1 cellular context compared by ENCODE assay signal in genomic region chr1:100038401-100039306, GRCh38.
A peak's percentile ranks its signal among the peaks of the same experiment; 100 is the strongest.
TF ChIP-seq lines count a peak whose summit lies in the region.

No MANE protein-coding gene starts in this region.

TF ChIP-seq in K562, 482 proteins besides CTCF, POLR2A, EP300 and RAD21 (continued from another document and continues in another):
- TF ChIP-seq, protein P1, sequence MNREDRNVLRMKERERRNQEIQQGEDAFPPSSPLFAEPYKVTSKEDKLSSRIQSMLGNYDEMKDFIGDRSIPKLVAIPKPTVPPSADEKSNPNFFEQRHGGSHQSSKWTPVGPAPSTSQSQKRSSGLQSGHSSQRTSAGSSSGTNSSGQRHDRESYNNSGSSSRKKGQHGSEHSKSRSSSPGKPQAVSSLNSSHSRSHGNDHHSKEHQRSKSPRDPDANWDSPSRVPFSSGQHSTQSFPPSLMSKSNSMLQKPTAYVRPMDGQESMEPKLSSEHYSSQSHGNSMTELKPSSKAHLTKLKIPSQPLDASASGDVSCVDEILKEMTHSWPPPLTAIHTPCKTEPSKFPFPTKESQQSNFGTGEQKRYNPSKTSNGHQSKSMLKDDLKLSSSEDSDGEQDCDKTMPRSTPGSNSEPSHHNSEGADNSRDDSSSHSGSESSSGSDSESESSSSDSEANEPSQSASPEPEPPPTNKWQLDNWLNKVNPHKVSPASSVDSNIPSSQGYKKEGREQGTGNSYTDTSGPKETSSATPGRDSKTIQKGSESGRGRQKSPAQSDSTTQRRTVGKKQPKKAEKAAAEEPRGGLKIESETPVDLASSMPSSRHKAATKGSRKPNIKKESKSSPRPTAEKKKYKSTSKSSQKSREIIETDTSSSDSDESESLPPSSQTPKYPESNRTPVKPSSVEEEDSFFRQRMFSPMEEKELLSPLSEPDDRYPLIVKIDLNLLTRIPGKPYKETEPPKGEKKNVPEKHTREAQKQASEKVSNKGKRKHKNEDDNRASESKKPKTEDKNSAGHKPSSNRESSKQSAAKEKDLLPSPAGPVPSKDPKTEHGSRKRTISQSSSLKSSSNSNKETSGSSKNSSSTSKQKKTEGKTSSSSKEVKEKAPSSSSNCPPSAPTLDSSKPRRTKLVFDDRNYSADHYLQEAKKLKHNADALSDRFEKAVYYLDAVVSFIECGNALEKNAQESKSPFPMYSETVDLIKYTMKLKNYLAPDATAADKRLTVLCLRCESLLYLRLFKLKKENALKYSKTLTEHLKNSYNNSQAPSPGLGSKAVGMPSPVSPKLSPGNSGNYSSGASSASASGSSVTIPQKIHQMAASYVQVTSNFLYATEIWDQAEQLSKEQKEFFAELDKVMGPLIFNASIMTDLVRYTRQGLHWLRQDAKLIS (CRISPR knock-in tag; IDR thresholded peaks at IDR 0.05), result no peak
- TF ChIP-seq MYC (IDR thresholded peaks at IDR 0.05; ENCODE audit: low read depth, low read length), result peak; percentile 56
- no peak for TF ChIP-seq MYC (CRISPR knock-in tag; IDR thresholded peaks at IDR 0.05; ENCODE audit: borderline replicate concordance, low read depth)
- no peak for TF ChIP-seq ILK (tag; IDR thresholded peaks at IDR 0.05; ENCODE audit: borderline replicate concordance, low read depth)
- TF ChIP-seq ZNF436 (CRISPR knock-in tag; IDR thresholded peaks at IDR 0.05), result no peak
- no peak for TF ChIP-seq HNRNPH1 (optimal IDR thresholded peaks at IDR 0.05; ENCODE audit: low read depth, low read length)
- no peak for TF ChIP-seq TBP (optimal IDR thresholded peaks at IDR 0.05; ENCODE audit: low read depth, low read length)
- no peak for TF ChIP-seq CBX3 (IDR thresholded peaks at IDR 0.05; ENCODE audit: borderline replicate concordance in 1 of 2, low read length in 2 of 2)
- TF ChIP-seq FOSL1 (tag; conservative IDR thresholded peaks at IDR 0.05), result 0 out of 2 replicates have a peak, but pooled peaks have one; percentile 23
- TF ChIP-seq ZNF124 (CRISPR knock-in tag; IDR thresholded peaks at IDR 0.05), result no peak
- no peak for TF ChIP-seq ZC3H4 (CRISPR knock-in tag; IDR thresholded peaks at IDR 0.05; ENCODE audit: borderline replicate concordance)
- TF ChIP-seq FOXK2 (conservative IDR thresholded peaks at IDR 0.05 in 1 of 2, IDR thresholded peaks at IDR 0.05 in 1 of 2; ENCODE audit: low read depth in 2 of 2), result no peak
- TF ChIP-seq DIDO1 (tag; IDR thresholded peaks at IDR 0.05; ENCODE audit: low read depth), result no peak
- no peak for TF ChIP-seq SLC30A9 (CRISPR knock-in tag; IDR thresholded peaks at IDR 0.05)
- no peak for TF ChIP-seq ZNF143 (CRISPR knock-in tag; IDR thresholded peaks at IDR 0.05)
- no peak for TF ChIP-seq ZKSCAN1 (IDR thresholded peaks at IDR 0.05; ENCODE audit: low read depth, low read length)
- no peak for TF ChIP-seq PBX2 (CRISPR knock-in tag; IDR thresholded peaks at IDR 0.05; ENCODE audit: low read depth)
- TF ChIP-seq PBX2 (tag; conservative IDR thresholded peaks at IDR 0.05; ENCODE audit: low read depth), result no peak
- no peak for TF ChIP-seq SP2 (IDR thresholded peaks at IDR 0.05; ENCODE audit: extremely low read depth, low read depth, low read length, poor library complexity, severe bottlenecking)
- TF ChIP-seq ILF3 (IDR thresholded peaks at IDR 0.05; ENCODE audit: borderline replicate concordance), result no peak
- TF ChIP-seq ZNF165 (CRISPR knock-in tag; IDR thresholded peaks at IDR 0.05; ENCODE audit: borderline replicate concordance), result no peak
- TF ChIP-seq KDM1A (IDR thresholded peaks at IDR 0.05), result no peak
- no peak for TF ChIP-seq XRCC4 (IDR thresholded peaks at IDR 0.05; ENCODE audit: extremely low read depth, insufficient read depth, insufficient read length)
- TF ChIP-seq ETV1 (tag; conservative IDR thresholded peaks at IDR 0.05; ENCODE audit: low read depth), result peak; percentile 61; the same call in 1 of the 2 replicates
- TF ChIP-seq EP400 (IDR thresholded peaks at IDR 0.05), result 0 out of 2 replicates have a peak, but pooled peaks have one; percentile 14
- no peak for TF ChIP-seq MTA3 (IDR thresholded peaks at IDR 0.05; ENCODE audit: borderline replicate concordance)
- peak; percentile 29; the same call in 1 of the 2 replicates for TF ChIP-seq FOXP1 (CRISPR knock-in tag; IDR thresholded peaks at IDR 0.05)
- TF ChIP-seq E2F6 (IDR thresholded peaks at IDR 0.05; ENCODE audit: borderline replicate concordance in 1 of 2, extremely low read depth in 1 of 2, insufficient read depth in 1 of 2, insufficient read length in 1 of 2, low read depth in 1 of 2, low read length in 1 of 2, poor library complexity in 1 of 2, severe bottlenecking in 1 of 2), result peak; percentile 44 to 72
- TF ChIP-seq ARHGAP35 (IDR thresholded peaks at IDR 0.05; ENCODE audit: partially characterized antibody), result no peak
- no peak for TF ChIP-seq ELF2 (CRISPR knock-in tag; IDR thresholded peaks at IDR 0.05)
- TF ChIP-seq HSF4 (CRISPR knock-in tag; IDR thresholded peaks at IDR 0.05; ENCODE audit: borderline replicate concordance), result no peak
- no peak for TF ChIP-seq GABPB2 (CRISPR knock-in tag; conservative IDR thresholded peaks at IDR 0.05)
- no peak for TF ChIP-seq ZNF212 (CRISPR knock-in tag; IDR thresholded peaks at IDR 0.05)
- TF ChIP-seq, protein P2, sequence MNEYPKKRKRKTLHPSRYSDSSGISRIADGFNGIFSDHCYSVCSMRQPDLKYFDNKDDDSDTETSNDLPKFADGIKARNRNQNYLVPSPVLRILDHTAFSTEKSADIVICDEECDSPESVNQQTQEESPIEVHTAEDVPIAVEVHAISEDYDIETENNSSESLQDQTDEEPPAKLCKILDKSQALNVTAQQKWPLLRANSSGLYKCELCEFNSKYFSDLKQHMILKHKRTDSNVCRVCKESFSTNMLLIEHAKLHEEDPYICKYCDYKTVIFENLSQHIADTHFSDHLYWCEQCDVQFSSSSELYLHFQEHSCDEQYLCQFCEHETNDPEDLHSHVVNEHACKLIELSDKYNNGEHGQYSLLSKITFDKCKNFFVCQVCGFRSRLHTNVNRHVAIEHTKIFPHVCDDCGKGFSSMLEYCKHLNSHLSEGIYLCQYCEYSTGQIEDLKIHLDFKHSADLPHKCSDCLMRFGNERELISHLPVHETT (CRISPR knock-in tag; conservative IDR thresholded peaks at IDR 0.05 in 1 of 2, IDR thresholded peaks at IDR 0.05 in 1 of 2), result no peak; a peak in 1 of 4 replicates
- TF ChIP-seq ZBTB2 (IDR thresholded peaks at IDR 0.05), result no peak
- TF ChIP-seq ZNF263 (CRISPR knock-in tag; IDR thresholded peaks at IDR 0.05; ENCODE audit: borderline replicate concordance), result no peak
- TF ChIP-seq HDGF (IDR thresholded peaks at IDR 0.05), result no peak
- no peak for TF ChIP-seq SNRNP70 (optimal IDR thresholded peaks at IDR 0.05; ENCODE audit: low read depth, low read length)
- no peak; the same call in 1 of the 2 replicates for TF ChIP-seq MED1 (CRISPR knock-in tag; IDR thresholded peaks at IDR 0.05; ENCODE audit: borderline replicate concordance)
- no peak for TF ChIP-seq EWSR1 (IDR thresholded peaks at IDR 0.05; ENCODE audit: borderline replicate concordance, low read depth, partially characterized antibody)
- TF ChIP-seq USF2 (CRISPR knock-in tag; IDR thresholded peaks at IDR 0.05), result 0 out of 2 replicates have a peak, but pooled peaks have one; percentile 9
- TF ChIP-seq RBFOX2 (IDR thresholded peaks at IDR 0.05; ENCODE audit: low read depth, low read length), result peak; percentile 69
- no peak for TF ChIP-seq FOXA1 (IDR thresholded peaks at IDR 0.05; ENCODE audit: borderline replicate concordance)
- no peak for TF ChIP-seq TSHZ1 (CRISPR knock-in tag; IDR thresholded peaks at IDR 0.05)
- no peak for TF ChIP-seq RBM25 (IDR thresholded peaks at IDR 0.05; ENCODE audit: low read depth, low read length, severe bottlenecking)
- TF ChIP-seq, protein P3, sequence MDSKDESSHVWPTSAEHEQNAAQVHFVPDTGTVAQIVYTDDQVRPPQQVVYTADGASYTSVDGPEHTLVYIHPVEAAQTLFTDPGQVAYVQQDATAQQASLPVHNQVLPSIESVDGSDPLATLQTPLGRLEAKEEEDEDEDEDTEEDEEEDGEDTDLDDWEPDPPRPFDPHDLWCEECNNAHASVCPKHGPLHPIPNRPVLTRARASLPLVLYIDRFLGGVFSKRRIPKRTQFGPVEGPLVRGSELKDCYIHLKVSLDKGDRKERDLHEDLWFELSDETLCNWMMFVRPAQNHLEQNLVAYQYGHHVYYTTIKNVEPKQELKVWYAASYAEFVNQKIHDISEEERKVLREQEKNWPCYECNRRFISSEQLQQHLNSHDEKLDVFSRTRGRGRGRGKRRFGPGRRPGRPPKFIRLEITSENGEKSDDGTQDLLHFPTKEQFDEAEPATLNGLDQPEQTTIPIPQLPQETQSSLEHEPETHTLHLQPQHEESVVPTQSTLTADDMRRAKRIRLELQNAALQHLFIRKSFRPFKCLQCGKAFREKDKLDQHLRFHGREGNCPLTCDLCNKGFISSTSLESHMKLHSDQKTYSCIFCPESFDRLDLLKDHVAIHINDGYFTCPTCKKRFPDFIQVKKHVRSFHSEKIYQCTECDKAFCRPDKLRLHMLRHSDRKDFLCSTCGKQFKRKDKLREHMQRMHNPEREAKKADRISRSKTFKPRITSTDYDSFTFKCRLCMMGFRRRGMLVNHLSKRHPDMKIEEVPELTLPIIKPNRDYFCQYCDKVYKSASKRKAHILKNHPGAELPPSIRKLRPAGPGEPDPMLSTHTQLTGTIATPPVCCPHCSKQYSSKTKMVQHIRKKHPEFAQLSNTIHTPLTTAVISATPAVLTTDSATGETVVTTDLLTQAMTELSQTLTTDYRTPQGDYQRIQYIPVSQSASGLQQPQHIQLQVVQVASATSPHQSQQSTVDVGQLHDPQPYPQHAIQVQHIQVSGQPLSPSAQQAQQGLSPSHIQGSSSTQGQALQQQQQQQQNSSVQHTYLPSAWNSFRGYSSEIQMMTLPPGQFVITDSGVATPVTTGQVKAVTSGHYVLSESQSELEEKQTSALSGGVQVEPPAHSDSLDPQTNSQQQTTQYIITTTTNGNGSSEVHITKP (IDR thresholded peaks at IDR 0.05; ENCODE audit: partially characterized antibody), result no peak
- no peak for TF ChIP-seq TCFL5 (CRISPR knock-in tag; conservative IDR thresholded peaks at IDR 0.05)
- TF ChIP-seq PYGO2 (tag; IDR thresholded peaks at IDR 0.05), result no peak
- TF ChIP-seq MTF1 (CRISPR knock-in tag; IDR thresholded peaks at IDR 0.05; ENCODE audit: borderline replicate concordance), result no peak
- peak; percentile 98 for TF ChIP-seq RBBP5 (IDR thresholded peaks at IDR 0.05; ENCODE audit: borderline replicate concordance, insufficient read depth, low read length, poor library complexity, severe bottlenecking)
